ENCODE assay signal across 17 cellular contexts in genomic region chr13:24004971-24005370, GRCh38.
"Had no signal": no experiment of that assay in that cellular context is flagged by ENCODE, and none has a peak within 500 bp of the region (broad histone marks: within the 10 kb centered on the region; RNA-seq: fewer than 3 reads in every experiment).

No MANE protein-coding gene starts in this region.

- H3K4me3 ChIP-seq: breast epithelium, esophagus squamous epithelium, lower lobe of right lung, pancreas, stomach, tibial artery, uterus had no signal

- H3K4me3 Mint-ChIP-seq: activated naive CD8-positive, alpha-beta T cell treated with anti-CD3 and anti-CD28 coated beads, Interleukin-2, amount 10 ng/mL, durations not matched to agents 7 days and 5 days; mesothelial cell of epicardium had no signal

- H3K27ac Mint-ChIP-seq: activated naive CD8-positive, alpha-beta T cell treated with anti-CD3 and anti-CD28 coated beads, Interleukin-2, amount 10 ng/mL, durations not matched to agents 7 days and 5 days; mesothelial cell of epicardium had no signal

- H3K27ac ChIP-seq: breast epithelium, esophagus squamous epithelium, lower lobe of right lung, pancreas, stomach, tibial artery, uterus had no signal

- H3K27me3 ChIP-seq: breast epithelium, esophagus squamous epithelium, pancreas, tibial artery, uterus had no signal

- DNase-seq: activated CD4-positive, alpha-beta T cell treated with anti-CD3 and anti-CD28 coated beads, Interleukin-2, amount 50 U/mL, for 1 hour; activated naive CD4-positive, alpha-beta T cell; activated naive CD8-positive, alpha-beta T cell treated with anti-CD3 and anti-CD28 coated beads, Interleukin-2, amount 10 ng/mL, durations not matched to agents 7 days and 5 days; activated T-cell treated with anti-CD3 and anti-CD28 coated beads for 4 hours; aorta; esophagus squamous epithelium; lower lobe of right lung; pancreas; retina; stimulated activated CD4-positive, alpha-beta T cell treated with anti-CD3 and anti-CD28 coated beads, Interleukin-12 subunit alpha, Interleukin-12 subunit beta, amount 100 ng/mL, for 4 hours; stimulated activated CD4-positive, alpha-beta T cell treated with anti-CD3 and anti-CD28 coated beads, Interleukin-2, amount 100 ng/mL, for 24 hours; stomach; tibial artery; uterus had no signal

- FAIRE-seq: pancreas had no signal

- ATAC-seq: activated CD4-positive, CD25-positive, alpha-beta regulatory T cell treated with anti-CD3 and anti-CD28 coated beads, Interleukin-2, amount 50 U/mL, for 24 hours had no signal

- H3K4me1 Mint-ChIP-seq: activated naive CD8-positive, alpha-beta T cell treated with anti-CD3 and anti-CD28 coated beads, Interleukin-2, amount 10 ng/mL, durations not matched to agents 7 days and 5 days had no signal

- H3K36me3 Mint-ChIP-seq: activated naive CD8-positive, alpha-beta T cell treated with anti-CD3 and anti-CD28 coated beads, Interleukin-2, amount 10 ng/mL, durations not matched to agents 7 days and 5 days; mesothelial cell of epicardium had no signal

- H3K9me3 Mint-ChIP-seq: activated naive CD8-positive, alpha-beta T cell treated with anti-CD3 and anti-CD28 coated beads, Interleukin-2, amount 10 ng/mL, durations not matched to agents 7 days and 5 days; mesothelial cell of epicardium had no signal
